In genomic region chr15:100394726-100395125, GRCh38 we compare ENCODE assay signal across 18 cellular contexts.
"Had no signal": no experiment of that assay in that cellular context is flagged by ENCODE, and none has a peak within 500 bp of the region (broad histone marks: within the 10 kb centered on the region; RNA-seq: fewer than 3 reads in every experiment).

No MANE protein-coding gene starts in this region.

- DNase-seq: dermis blood vessel endothelial cell; esophagus squamous epithelium; foreskin fibroblast; glutamatergic neuron; islet precursor cell; nucleus accumbens; ovary; right cardiac atrium; small intestine; stimulated activated CD4-positive, alpha-beta T cell treated with anti-CD3 and anti-CD28 coated beads, Interleukin-12 subunit alpha, Interleukin-12 subunit beta, amount 100 ng/mL, for 4 hours; stimulated activated naive CD4-positive, alpha-beta T cell; thyroid gland; upper lobe of left lung had no signal

- H3K27ac Mint-ChIP-seq: natural killer cell treated with Interleukin-12 subunit alpha and Interleukin-12 subunit beta and Interleukin-15 and Interleukin-18, amount 100 ng/mL, for 72 hours; neural progenitor cell had no signal

- H3K27ac ChIP-seq: esophagus squamous epithelium, gastroesophageal sphincter, neural progenitor cell, ovary, thyroid gland, upper lobe of left lung, vagina had no signal

- H2AFZ ChIP-seq: neural progenitor cell had no signal

- H3K36me3 Mint-ChIP-seq: natural killer cell treated with Interleukin-12 subunit alpha and Interleukin-12 subunit beta and Interleukin-15 and Interleukin-18, amount 100 ng/mL, for 72 hours; neural progenitor cell had no signal

- H3K36me3 ChIP-seq: gastroesophageal sphincter, neural progenitor cell, ovary, thyroid gland, upper lobe of left lung, vagina had no signal

- H3K4me1 ChIP-seq: esophagus squamous epithelium, gastroesophageal sphincter, neural progenitor cell, thyroid gland, upper lobe of left lung, vagina had no signal

- H3K4me2 ChIP-seq: neural progenitor cell had no signal

- H3K4me1 Mint-ChIP-seq: neural progenitor cell had no signal

- H3K4me3 ChIP-seq: esophagus squamous epithelium, gastroesophageal sphincter, neural progenitor cell, ovary, thyroid gland, upper lobe of left lung, vagina had no signal

- H3K27me3 ChIP-seq: esophagus squamous epithelium, gastroesophageal sphincter, neural progenitor cell, ovary, thyroid gland, upper lobe of left lung, vagina had no signal

- ATAC-seq: gastroesophageal sphincter, left lobe of liver, right cardiac atrium had no signal

- H3K9me3 Mint-ChIP-seq: natural killer cell treated with Interleukin-12 subunit alpha and Interleukin-12 subunit beta and Interleukin-15 and Interleukin-18, amount 100 ng/mL, for 72 hours had no signal

- H3K4me3 Mint-ChIP-seq: natural killer cell treated with Interleukin-12 subunit alpha and Interleukin-12 subunit beta and Interleukin-15 and Interleukin-18, amount 100 ng/mL, for 72 hours; neural progenitor cell had no signal

- H3K9ac ChIP-seq: neural progenitor cell had no signal

- H3K9me3 ChIP-seq: esophagus squamous epithelium, gastroesophageal sphincter, ovary, thyroid gland, upper lobe of left lung, vagina had no signal
